In the genomic region with DNA sequence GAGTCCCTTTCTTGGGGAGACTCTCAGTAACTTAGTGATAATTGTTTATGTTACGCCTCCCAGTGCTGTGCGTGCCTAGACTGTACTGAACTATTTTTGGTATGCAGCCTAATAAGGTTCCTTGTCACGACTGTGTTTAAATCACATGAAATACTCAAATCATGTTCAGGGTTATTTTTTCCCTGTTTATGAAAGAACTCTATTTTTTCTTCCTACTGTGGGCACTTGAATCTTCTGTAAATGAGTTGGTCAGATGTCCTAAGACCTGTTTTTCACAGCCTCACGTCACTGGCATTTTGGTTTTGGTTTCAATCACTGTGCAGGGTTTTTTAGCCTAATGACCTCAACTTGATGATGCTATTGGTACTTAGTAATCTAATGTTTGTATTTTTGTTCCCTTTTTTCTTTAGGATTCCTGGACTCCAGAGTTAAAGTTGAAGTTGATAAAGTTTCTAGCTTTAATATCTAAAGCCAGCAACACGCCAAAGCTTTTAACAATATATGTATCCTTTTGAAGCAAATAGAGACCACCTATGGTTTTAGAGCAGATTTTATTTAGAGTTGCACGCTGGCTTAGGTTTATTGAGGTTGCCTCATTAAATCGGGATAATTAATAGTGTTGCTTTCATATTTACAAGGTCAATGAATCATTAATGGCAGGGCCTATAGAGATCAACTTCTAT, we compare ENCODE assay signal across 9 cellular contexts. TPM values are rescaled to one million over a fixed set of nuclear protein-coding genes. Genes with fewer than 3 reads are reported as not detected.
DNase-seq lines count a peak whose midpoint lies in the region; ATAC-seq and TF ChIP-seq lines count a peak whose summit lies in the region.
"Had no signal": no experiment of that assay in that cellular context is flagged by ENCODE, and none has a peak within 500 bp of the region (broad histone marks: within the 10 kb centered on the region; RNA-seq: fewer than 3 reads in every experiment).

No MANE protein-coding gene starts in this region.

- 0 out of 2 replicates have a peak, but pooled peaks cover under 1% of the 10 kb centered on the region for H3F3A ChIP-seq in OCI-LY1 (ENCODE audit: insufficient read depth, low read length)

- POLR2A ChIA-PET in GM10248 (lab: Yijun Ruan, JAX), result interaction anchor here (0.6 kb wide), 1 partner anchor 18 kb away, joined by 7 read pairs; no protein-coding TSS in a partner anchor

- H4K20me1 ChIP-seq in OCI-LY1 (ENCODE audit: insufficient read depth, low read length), result no peaks in the 10 kb centered on the region

- H3K27me3 Mint-ChIP-seq in progenitor cell of endocrine pancreas, result no peaks in the 10 kb centered on the region

- peak overlapping the region; percentile 11 for H3K4me3 ChIP-seq in OCI-LY1 (ENCODE audit: low read depth, low read length, poor library complexity, severe bottlenecking)
- no peak overlapping the region for H3K4me3 ChIP-seq in mucosa of descending colon

- H3K9me3 ChIP-seq in OCI-LY1 (ENCODE audit: low read length) (no peaks in the 10 kb centered on the region), mucosa of descending colon (no peaks in the 10 kb centered on the region)

- no peak overlapping the region for H3K27ac Mint-ChIP-seq in progenitor cell of endocrine pancreas

- H3K4me3 Mint-ChIP-seq in progenitor cell of endocrine pancreas (ENCODE audit: low read depth), result no peak overlapping the region
- H3K4me3 Mint-ChIP-seq: neural crest cell had no signal

- DNase-seq in GM10248 (ENCODE audit: extremely low spot score) (peak; percentile 61), mucosa of descending colon (no peak), erythroblast (lab: John Stamatoyannopoulos, UW) (no peak), DMS153 treated with DMSO at 0.1 percent for 48 hours (lab: John Stamatoyannopoulos, UW; ENCODE audit: unreplicated experiment) (no peak), progenitor cell of endocrine pancreas (ENCODE audit: low spot score, unreplicated experiment) (no peak), SW480 (ENCODE audit: low spot score) (no peak)

- intact Hi-C loops in mucosa of descending colon (cut with DNase I, micrococcal nuclease), result loop anchor here in 1 of 2 donors (10.0 kb wide), 2 partner anchors 52 to 192 kb away; no protein-coding TSS in a partner anchor

- H3K36me3 ChIP-seq in OCI-LY1 (ENCODE audit: insufficient read depth, low read length), result peaks cover 3% of the 10 kb centered on the region; the same call in 1 of the 2 replicates
- peaks cover 3% of the 10 kb centered on the region for H3K36me3 ChIP-seq in mucosa of descending colon (ENCODE audit: low read depth)

- peaks cover 18% of the 10 kb centered on the region for H3K4me1 ChIP-seq in OCI-LY1 (ENCODE audit: insufficient read depth, low read length, severe bottlenecking)
- peaks cover 8% of the 10 kb centered on the region for H3K4me1 ChIP-seq in mucosa of descending colon (ENCODE audit: low read depth)

- H3K36me3 Mint-ChIP-seq in progenitor cell of endocrine pancreas (ENCODE audit: insufficient read depth), result peaks cover 27% of the 10 kb centered on the region

- ATAC-seq in GM21723 (IDR thresholded peaks at IDR 0.05; ENCODE audit: unreplicated experiment), result peak; percentile 76
- peak; percentile 38 for ATAC-seq in mucosa of descending colon

- H3K9me2 ChIP-seq in OCI-LY1 (ENCODE audit: low read depth, low read length), result no peaks in the 10 kb centered on the region

- TF ChIP-seq CTCF in GM10248 (IDR thresholded peaks at IDR 0.05; ENCODE audit: control extremely low read depth, extremely low read depth, low read depth, missing control alignments) (no peak), OCI-LY1 (IDR thresholded peaks at IDR 0.05; ENCODE audit: low read length) (no peak), mucosa of descending colon (IDR thresholded peaks at IDR 0.05) (no peak), progenitor cell of endocrine pancreas (IDR thresholded peaks at IDR 0.05; ENCODE audit: unreplicated experiment) (no peak)

- no peaks in the 10 kb centered on the region for H3K27me3 ChIP-seq in OCI-LY1 (ENCODE audit: insufficient read depth, low read length)

- no peak overlapping the region for H3K27ac ChIP-seq in OCI-LY1 (ENCODE audit: low read depth, low read length, poor library complexity, severe bottlenecking)

- no peak for TF ChIP-seq POLR2A in erythroblast (IDR thresholded peaks at IDR 0.05; ENCODE audit: low read length)

- no peaks in the 10 kb centered on the region for H3K9me3 Mint-ChIP-seq in progenitor cell of endocrine pancreas (ENCODE audit: low read depth)
- H3K9me3 Mint-ChIP-seq: neural crest cell had no signal

- peak overlapping the region; percentile 41 for H3K4me2 ChIP-seq in OCI-LY1 (ENCODE audit: low read length)

- H2AFZ ChIP-seq in OCI-LY1 (ENCODE audit: low read length), result peak overlapping the region; percentile 95

- no peaks in the 10 kb centered on the region for H3K79me2 ChIP-seq in OCI-LY1 (ENCODE audit: insufficient read depth, low read length)

- CTCF ChIA-PET in GM10248 (lab: Yijun Ruan, JAX), result interaction anchor here (1.0 to 10.1 kb wide), 3 partner anchors 35 to 186 kb away, joined by 3 to 152 read pairs (median 4); no protein-coding TSS in a partner anchor

- H3K4me1 Mint-ChIP-seq in progenitor cell of endocrine pancreas (ENCODE audit: low read depth), result no peaks in the 10 kb centered on the region
- H3K4me1 Mint-ChIP-seq: neural crest cell had no signal

- H3K9ac ChIP-seq in OCI-LY1 (ENCODE audit: low read length), result peak overlapping the region; percentile 20; the same call in 1 of the 2 replicates

RNA-seq across cellular contexts. Expression of gene ARMC9, which starts 24.0 kb away (rescaled TPM):
- 10 to 100 TPM; 10.9 to 32.2 (median 11.9) TPM for total RNA-seq in mucosa of descending colon
- total RNA-seq in progenitor cell of endocrine pancreas, result 40.8 and 41.3 TPM in 2 replicates
